8 cellular contexts compared by ENCODE assay signal in the genomic region with DNA sequence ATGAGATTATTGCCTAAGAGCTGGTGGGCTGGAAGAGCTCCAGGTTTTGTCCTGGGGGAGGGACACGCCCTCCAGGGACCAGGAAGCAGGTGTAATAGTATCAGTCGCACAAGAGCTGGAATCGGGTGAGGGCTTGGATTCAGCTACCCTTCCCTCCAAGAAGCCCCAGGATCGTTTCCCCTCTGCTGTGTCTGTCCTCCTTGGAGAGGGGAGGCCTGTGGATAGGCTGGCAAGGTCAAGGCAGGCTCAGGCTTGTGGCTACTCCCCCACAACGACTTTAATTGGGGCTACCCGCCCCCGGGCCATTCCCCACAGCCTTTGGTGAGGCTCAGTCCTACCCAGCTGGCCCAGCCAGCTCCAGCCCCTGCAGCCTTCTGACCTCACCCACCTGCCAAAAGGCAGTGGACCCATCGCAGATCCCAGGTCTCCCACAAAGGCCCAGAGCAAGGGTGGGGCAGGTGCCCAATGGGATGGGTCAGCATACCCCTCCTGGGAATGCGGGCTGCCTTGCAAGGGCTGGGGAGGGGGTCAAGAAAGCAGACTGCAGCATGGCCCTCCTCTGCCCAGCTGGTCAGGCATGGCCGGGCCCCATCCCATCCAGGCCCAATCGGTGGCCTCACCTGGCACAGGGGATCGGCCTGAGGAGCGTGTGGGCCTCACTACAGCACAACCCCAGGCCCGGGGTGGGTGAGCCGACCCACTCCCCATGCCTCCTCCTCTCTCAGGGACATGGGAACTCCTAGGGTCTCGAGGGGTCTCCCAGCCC. TPM values are rescaled to one million over a fixed set of nuclear protein-coding genes. Genes with fewer than 3 reads are reported as not detected.
DNase-seq lines count a peak whose midpoint lies in the region; ATAC-seq and TF ChIP-seq lines count a peak whose summit lies in the region.

No MANE protein-coding gene starts in this region.

- peak in 1 of 4 donors; percentile 63 for TF ChIP-seq POLR2A in stomach (IDR thresholded peaks at IDR 0.05)

- H3K4me1 Mint-ChIP-seq in CD4-positive, CD25-positive, alpha-beta regulatory T cell: peaks cover 0 to 50% (median 16%) of the 10 kb centered on the region in 4 donors

- H3K9ac ChIP-seq in KMS-11 (peak overlapping the region; percentile 77; the same call in 1 of the 2 replicates), iPS-20b (ENCODE audit: low read depth, low read length) (peak overlapping the region; percentile 83)

- no peak for DNase-seq in CD4-positive, CD25-positive, alpha-beta regulatory T cell
- DNase-seq in amniotic epithelial cell (ENCODE audit: low read depth) (peak; percentile 53), stomach (peak; percentile 93), RPMI8226 (no peak)

- H3K36me3 ChIP-seq in CD4-positive, CD25-positive, alpha-beta regulatory T cell (ENCODE audit: control insufficient read depth, insufficient read depth, low read length): peaks cover 6% of the 10 kb centered on the region
- H3K36me3 ChIP-seq in KMS-11 (ENCODE audit: insufficient read depth): no peaks in the 10 kb centered on the region
- peaks cover 5% of the 10 kb centered on the region; the same call in 1 of the 2 replicates for H3K36me3 ChIP-seq in iPS-20b (ENCODE audit: insufficient read depth, low read depth, low read length)
- H3K36me3 ChIP-seq in stomach: peaks cover 2 to 38% (median 37%) of the 10 kb centered on the region in 4 donors

- TF ChIP-seq EP300 in stomach (IDR thresholded peaks at IDR 0.05): no peak

- no peaks in the 10 kb centered on the region for H3K27me3 Mint-ChIP-seq in CD4-positive, CD25-positive, alpha-beta regulatory T cell

- H3K4me2 ChIP-seq in KMS-11: peak overlapping the region; percentile 64

- H4K20me1 ChIP-seq in KMS-11 (ENCODE audit: insufficient read depth): no peaks in the 10 kb centered on the region

- ATAC-seq in CD4-positive, CD25-positive, alpha-beta regulatory T cell (ENCODE audit: low read depth in 2 of 2): no peak
- no peak for ATAC-seq in HG03354 (IDR thresholded peaks at IDR 0.05; ENCODE audit: poor library complexity, severe bottlenecking, unreplicated experiment)
- no peak for ATAC-seq in GM18520 (IDR thresholded peaks at IDR 0.05; ENCODE audit: unreplicated experiment)

- H3K79me2 ChIP-seq in KMS-11 (ENCODE audit: insufficient read depth, low read depth): no peaks in the 10 kb centered on the region

- 12 to 25% (median 19%) methylated on average over 9 to 16 of the region's 16 CpGs for WGBS in stomach, 5 donors

- H3K36me3 Mint-ChIP-seq in CD4-positive, CD25-positive, alpha-beta regulatory T cell: no peaks in the 10 kb centered on the region

- peak overlapping the region; percentile 57 for H3K4me3 ChIP-seq in CD4-positive, CD25-positive, alpha-beta regulatory T cell (ENCODE audit: low read depth, low read length)
- H3K4me3 ChIP-seq in KMS-11 (IDR thresholded peaks at IDR 0.05; ENCODE audit: insufficient read depth, low read depth, low read length) (no peak overlapping the region), iPS-20b (ENCODE audit: low read length) (peak overlapping the region; percentile 82), stomach (peak overlapping the region; percentile 91 to 97 (median 96))

- H3K9me3 Mint-ChIP-seq in CD4-positive, CD25-positive, alpha-beta regulatory T cell: peaks cover 0 to 2% (median 0%) of the 10 kb centered on the region in 7 donors

- TF ChIP-seq CTCF in KMS-11 (conservative IDR thresholded peaks at IDR 0.05; ENCODE audit: low read depth, low read length) (no peak), stomach (IDR thresholded peaks at IDR 0.05) (no peak)

- H3K27me3 ChIP-seq in CD4-positive, CD25-positive, alpha-beta regulatory T cell (ENCODE audit: control insufficient read depth, insufficient read depth, low read length): no peaks in the 10 kb centered on the region
- H3K27me3 ChIP-seq in KMS-11 (ENCODE audit: insufficient read depth, low read depth) (no peaks in the 10 kb centered on the region; the same call in 1 of the 2 replicates), iPS-20b (ENCODE audit: insufficient read depth, low read length) (no peaks in the 10 kb centered on the region), stomach (no peaks in the 10 kb centered on the region)

- peak overlapping the region; percentile 49 to 84 (median 79) for H3K27ac Mint-ChIP-seq in CD4-positive, CD25-positive, alpha-beta regulatory T cell

- H3K4me3 Mint-ChIP-seq in CD4-positive, CD25-positive, alpha-beta regulatory T cell: peak overlapping the region; percentile 82 to 93 (median 88)

- intact Hi-C loops in stomach (cut with DNase I; ENCODE audit: low total_unique reads): no loop called here

- no peaks in the 10 kb centered on the region for H3K9me3 ChIP-seq in CD4-positive, CD25-positive, alpha-beta regulatory T cell (ENCODE audit: control insufficient read depth in 2 of 2, low read length in 2 of 2)
- H3K9me3 ChIP-seq in iPS-20b (ENCODE audit: insufficient read depth, low read depth, low read length): no peaks in the 10 kb centered on the region
- no peaks in the 10 kb centered on the region for H3K9me3 ChIP-seq in stomach

- H3K4me1 ChIP-seq in CD4-positive, CD25-positive, alpha-beta regulatory T cell (ENCODE audit: control insufficient read depth, insufficient read depth, low read length, poor library complexity, severe bottlenecking): peaks cover 55% of the 10 kb centered on the region
- H3K4me1 ChIP-seq in KMS-11 (ENCODE audit: low read depth, poor library complexity, severe bottlenecking) (peaks cover 4% of the 10 kb centered on the region), iPS-20b (ENCODE audit: insufficient read depth, low read length) (no peaks in the 10 kb centered on the region), stomach (peaks cover 41 to 62% (median 61%) of the 10 kb centered on the region in 4 donors)

- H3K27ac ChIP-seq in CD4-positive, CD25-positive, alpha-beta regulatory T cell (ENCODE audit: insufficient read depth, low read length, poor library complexity, severe bottlenecking): peak overlapping the region; percentile 66
- H3K27ac ChIP-seq in KMS-11 (no peak overlapping the region), iPS-20b (ENCODE audit: low read length) (no peak overlapping the region), stomach (peak overlapping the region; percentile 92 to 98 (median 95))

- H2AFZ ChIP-seq in KMS-11 (ENCODE audit: low read depth): no peak overlapping the region

RNA-seq across cellular contexts. Expression of a gene that starts 1.0 kb away (rescaled TPM):
- total RNA-seq in CD4-positive, CD25-positive, alpha-beta regulatory T cell: 104 TPM
- 100 to 1,000 TPM; 147 to 175 (median 155) TPM for polyA plus RNA-seq in CD4-positive, CD25-positive, alpha-beta regulatory T cell
- total RNA-seq in stomach: 100 to 1,000 TPM; 115 to 590 (median 210) TPM
- 100 to 1,000 TPM; 173 to 538 (median 529) TPM for polyA plus RNA-seq in stomach

RNA-seq across cellular contexts. Expression of a gene that starts 12.3 kb away (rescaled TPM):
- total RNA-seq in CD4-positive, CD25-positive, alpha-beta regulatory T cell: 2.4 TPM
- polyA plus RNA-seq in CD4-positive, CD25-positive, alpha-beta regulatory T cell: not detected
- total RNA-seq in stomach: under 1 TPM in 1 of 5 donors, not detected in 4; 0.72 TPM
- polyA plus RNA-seq in stomach: 1 to 10 TPM in 1 of 3 donors, under 1 TPM in 2; 0.19 to 1.1 (median 0.95) TPM

Comparison
In these comparisons a context has a peak if more than half of its experiments do, and no peak if none do; other contexts are left out.
1. DNase-seq: peak in amniotic epithelial cell (single experiment) and stomach (single experiment); none in CD4-positive, CD25-positive, alpha-beta regulatory T cell (0 of 3) and RPMI8226 (single experiment).
2. H3K27ac ChIP-seq: peak in CD4-positive, CD25-positive, alpha-beta regulatory T cell (single experiment) and stomach (5 of 5); none in KMS-11 (single experiment) and iPS-20b (single experiment).